23 cellular contexts compared by ENCODE assay signal in genomic region chr2:67453365-67453764, GRCh38. TPM values are rescaled to one million over a fixed set of nuclear protein-coding genes. Genes with fewer than 3 reads are reported as not detected.
DNase-seq lines count a peak whose midpoint lies in the region; ATAC-seq and TF ChIP-seq lines count a peak whose summit lies in the region.
"Had no signal": no experiment of that assay in that cellular context is flagged by ENCODE, and none has a peak within 500 bp of the region (broad histone marks: within the 10 kb centered on the region; RNA-seq: fewer than 3 reads in every experiment).

No MANE protein-coding gene starts in this region.

- H3K4me1 ChIP-seq in fibroblast of lung (ENCODE audit: control insufficient read depth, extremely low read depth, insufficient read depth, low read length) (no peaks in the 10 kb centered on the region), trophoblast cell (ENCODE audit: control insufficient read depth in 1 of 2, insufficient read depth in 2 of 2, low read length in 2 of 2) (peaks cover 0 to 4% of the 10 kb centered on the region in 2 experiments)

- H4K20me1 ChIP-seq in fibroblast of lung (ENCODE audit: control insufficient read depth, extremely low read depth, insufficient read depth, low read length) = no peaks in the 10 kb centered on the region

- H3K79me2 ChIP-seq in fibroblast of lung (ENCODE audit: control insufficient read depth, insufficient read depth, low read length) (no peaks in the 10 kb centered on the region), trophoblast cell (ENCODE audit: control insufficient read depth, insufficient read depth, low read length, poor library complexity) (no peaks in the 10 kb centered on the region)

- H3K4me2 ChIP-seq in fibroblast of lung (ENCODE audit: extremely low read depth, insufficient read depth, low read length) (no peak overlapping the region), trophoblast cell (ENCODE audit: low read length) (no peak overlapping the region)
- H3K4me2 ChIP-seq: KMS-11 had no signal

- ATAC-seq in stimulated activated naive CD8-positive, alpha-beta T cell treated with anti-CD3 and anti-CD28 coated beads, Interleukin-15, amount 100 ng/mL, for 72 hours = no peak
- ATAC-seq: natural killer cell, pancreas, right lobe of liver had no signal

- H3K4me3 Mint-ChIP-seq in stimulated activated naive CD8-positive, alpha-beta T cell treated with anti-CD3 and anti-CD28 coated beads, Interleukin-15, amount 100 ng/mL, for 72 hours = no peak overlapping the region
- no peak overlapping the region for H3K4me3 Mint-ChIP-seq in activated CD4-positive, alpha-beta memory T cell treated with anti-CD3 and anti-CD28 coated beads for 36 hours
- H3K4me3 Mint-ChIP-seq: CD4-positive, alpha-beta memory T cell; H9; natural killer cell had no signal

- POLR2A ChIA-PET in activated CD4-positive, alpha-beta memory T cell treated with anti-CD3 and anti-CD28 coated beads for 36 hours (lab: Charles Lee) = no interaction called here

- H3K36me3 ChIP-seq in fibroblast of lung (ENCODE audit: control insufficient read depth, insufficient read depth, low read length) (no peaks in the 10 kb centered on the region), trophoblast cell (ENCODE audit: control insufficient read depth in 1 of 2, insufficient read depth in 2 of 2, low read length in 2 of 2) (no peaks in the 10 kb centered on the region)
- H3K36me3 ChIP-seq: pancreas, right lobe of liver had no signal

- no peak overlapping the region for H3K4ac ChIP-seq in trophoblast cell (ENCODE audit: low read depth, low read length)

- H3K18ac ChIP-seq in trophoblast cell (ENCODE audit: low read length) = no peak overlapping the region

- no peak overlapping the region for H2BK120ac ChIP-seq in trophoblast cell (ENCODE audit: insufficient read depth, low read length, poor library complexity)

- H4K91ac ChIP-seq in trophoblast cell (ENCODE audit: low read depth, low read length) = no peak overlapping the region

- H3K27me3 ChIP-seq in fibroblast of lung (ENCODE audit: control insufficient read depth, insufficient read depth, low read length) = no peaks in the 10 kb centered on the region
- no peaks in the 10 kb centered on the region for H3K27me3 ChIP-seq in trophoblast cell (ENCODE audit: insufficient read depth, low read length)
- H3K27me3 ChIP-seq: pancreas, right lobe of liver had no signal

- no peak for TF ChIP-seq CTCF in fibroblast of lung (conservative IDR thresholded peaks at IDR 0.05 in 1 of 2, IDR thresholded peaks at IDR 0.05 in 1 of 2; ENCODE audit: low read depth in 1 of 2, low read length in 2 of 2)

- no peak overlapping the region for H4K12ac ChIP-seq in trophoblast cell (ENCODE audit: low read depth, low read length)

- H3K27ac ChIP-seq in fibroblast of lung (ENCODE audit: insufficient read depth, low read length) = no peak overlapping the region
- peak overlapping the region; percentile 34 for H3K27ac ChIP-seq in trophoblast cell (ENCODE audit: low read depth, low read length)
- H3K27ac ChIP-seq: KMS-11, pancreas, right lobe of liver, VCaP had no signal

- no peak overlapping the region for H2BK12ac ChIP-seq in trophoblast cell (ENCODE audit: low read length)

- H2BK5ac ChIP-seq in trophoblast cell (ENCODE audit: low read depth, low read length, poor library complexity) = no peak overlapping the region

- no peak overlapping the region for H2AK5ac ChIP-seq in trophoblast cell (ENCODE audit: low read length)

- H3K4me1 Mint-ChIP-seq in stimulated activated naive CD8-positive, alpha-beta T cell treated with anti-CD3 and anti-CD28 coated beads, Interleukin-15, amount 100 ng/mL, for 72 hours = no peaks in the 10 kb centered on the region
- no peaks in the 10 kb centered on the region for H3K4me1 Mint-ChIP-seq in activated CD4-positive, alpha-beta memory T cell treated with anti-CD3 and anti-CD28 coated beads for 36 hours (ENCODE audit: low read depth)
- H3K4me1 Mint-ChIP-seq: CD4-positive, alpha-beta memory T cell; natural killer cell had no signal

- DNase-seq in ELR (ENCODE audit: low read depth) (peak; percentile 70), T1000 (lab: John Stamatoyannopoulos, UW) (peak; percentile 9), fibroblast of lung (ENCODE audit: low read depth in 2 of 2) (peak; percentile 48 to 69), trophoblast cell (peak; percentile 26 to 52), HUDEP-2 (lab: John Stamatoyannopoulos, UW; ENCODE audit: unreplicated experiment in 76 of 76) (no peak)
- DNase-seq in central memory CD4-positive, alpha-beta T cell = no peak
- no peak for DNase-seq in stimulated activated naive CD8-positive, alpha-beta T cell treated with anti-CD3 and anti-CD28 coated beads, Interleukin-15, amount 100 ng/mL, for 72 hours
- DNase-seq in activated CD4-positive, alpha-beta memory T cell treated with anti-CD3 and anti-CD28 coated beads for 36 hours = no peak
- DNase-seq: activated gamma-delta T cell treated with Interleukin-2 at 50 U/mL for 16 hours; amygdala; CD4-positive, alpha-beta memory T cell; effector CD8-positive, alpha-beta T cell; H9; hippocampal formation; mesendoderm; natural killer cell; NCI-H1048; NCI-H2029 treated with DMSO at 0.1 percent for 48 hours; pancreas; right lobe of liver; T-helper 2 cell had no signal

- H3K9me3 Mint-ChIP-seq in stimulated activated naive CD8-positive, alpha-beta T cell treated with anti-CD3 and anti-CD28 coated beads, Interleukin-15, amount 100 ng/mL, for 72 hours = no peaks in the 10 kb centered on the region
- no peaks in the 10 kb centered on the region for H3K9me3 Mint-ChIP-seq in activated CD4-positive, alpha-beta memory T cell treated with anti-CD3 and anti-CD28 coated beads for 36 hours
- H3K9me3 Mint-ChIP-seq: H9, natural killer cell had no signal

- intact Hi-C loops in activated CD4-positive, alpha-beta memory T cell treated with anti-CD3 and anti-CD28 coated beads for 36 hours (cut with micrococcal nuclease) = no loop called here

- H3K27me3 Mint-ChIP-seq in stimulated activated naive CD8-positive, alpha-beta T cell treated with anti-CD3 and anti-CD28 coated beads, Interleukin-15, amount 100 ng/mL, for 72 hours = no peaks in the 10 kb centered on the region
- H3K27me3 Mint-ChIP-seq in activated CD4-positive, alpha-beta memory T cell treated with anti-CD3 and anti-CD28 coated beads for 36 hours = no peaks in the 10 kb centered on the region

- no peak overlapping the region for H3K14ac ChIP-seq in trophoblast cell (ENCODE audit: low read length)

- no peak overlapping the region for H4K8ac ChIP-seq in trophoblast cell (ENCODE audit: low read depth, low read length)

- H3K27ac Mint-ChIP-seq in stimulated activated naive CD8-positive, alpha-beta T cell treated with anti-CD3 and anti-CD28 coated beads, Interleukin-15, amount 100 ng/mL, for 72 hours = no peak overlapping the region
- no peak overlapping the region for H3K27ac Mint-ChIP-seq in activated CD4-positive, alpha-beta memory T cell treated with anti-CD3 and anti-CD28 coated beads for 36 hours
- H3K27ac Mint-ChIP-seq: CD4-positive, alpha-beta memory T cell; H9; natural killer cell had no signal

- H3K9ac ChIP-seq in fibroblast of lung (ENCODE audit: insufficient read depth, low read length) = no peak overlapping the region
- H3K9ac ChIP-seq in trophoblast cell (ENCODE audit: low read length) = no peak overlapping the region
- H3K9ac ChIP-seq: KMS-11 had no signal

- H3K79me1 ChIP-seq in trophoblast cell (ENCODE audit: low read length) = peaks cover 10% of the 10 kb centered on the region

- no peak overlapping the region for H3K23ac ChIP-seq in trophoblast cell (ENCODE audit: low read length)

- no CpG with 5 or more reads among the region's 2 CpGs for WGBS in trophoblast cell (ENCODE audit: extremely low coverage, insufficient coverage, insufficient read length)

- H3K9me3 ChIP-seq in fibroblast of lung (ENCODE audit: control insufficient read depth, insufficient read depth, low read depth, low read length) = no peaks in the 10 kb centered on the region
- no peaks in the 10 kb centered on the region for H3K9me3 ChIP-seq in trophoblast cell (ENCODE audit: insufficient read depth, low read depth, low read length)
- H3K9me3 ChIP-seq: pancreas, right lobe of liver had no signal

- CTCF ChIA-PET in activated CD4-positive, alpha-beta memory T cell treated with anti-CD3 and anti-CD28 coated beads for 36 hours (lab: Charles Lee) = no interaction called here

- H3K4me3 ChIP-seq in fibroblast of lung (replicated peaks in 1 of 4; ENCODE audit: control extremely low read depth in 1 of 4, insufficient read depth in 1 of 4, low read depth in 3 of 4, low read length in 4 of 4) = no peak overlapping the region
- H3K4me3 ChIP-seq in trophoblast cell (ENCODE audit: low read depth, low read length) = no peak overlapping the region
- H3K4me3 ChIP-seq: pancreas, right lobe of liver had no signal

- no peak overlapping the region for H2AFZ ChIP-seq in fibroblast of lung (ENCODE audit: low read length)
- H2AFZ ChIP-seq in trophoblast cell (ENCODE audit: insufficient read depth, low read length, poor library complexity) = no peak overlapping the region

- H3K36me3 Mint-ChIP-seq in activated CD4-positive, alpha-beta memory T cell treated with anti-CD3 and anti-CD28 coated beads for 36 hours = no peaks in the 10 kb centered on the region
- H3K36me3 Mint-ChIP-seq: CD4-positive, alpha-beta memory T cell; natural killer cell had no signal

RNA-seq across cellular contexts. Expression of gene ETAA1, which starts 56.2 kb away (rescaled TPM):
- 19.2 and 19.3 TPM in 2 replicates for total RNA-seq in fibroblast of lung
- polyA plus RNA-seq in fibroblast of lung = 14.0 and 14.1 TPM in 2 replicates
- polyA plus RNA-seq in fibroblast of lung (2012) = 7.6 and 8.2 TPM in 2 replicates
- polyA minus RNA-seq in fibroblast of lung (ENCODE audit: low replicate concordance) = 0.19 and 0.39 TPM in 2 replicates
- polyA plus RNA-seq in trophoblast cell (2013) = 7.8 and 8.3 TPM in 2 replicates
- 10 to 100 TPM; 10.8 to 11.7 TPM for total RNA-seq in activated CD4-positive, alpha-beta memory T cell treated with anti-CD3 and anti-CD28 coated beads for 36 hours

Comparison
In these comparisons a context has a peak if more than half of its experiments do, and no peak if none do; other contexts are left out.
1. DNase-seq: peak in ELR (single experiment), T1000 (single experiment), fibroblast of lung (2 of 2) and trophoblast cell (2 of 2); none in central memory CD4-positive, alpha-beta T cell (single experiment), stimulated activated naive CD8-positive, alpha-beta T cell treated with anti-CD3 and anti-CD28 coated beads, Interleukin-15, amount 100 ng/mL, for 72 hours (0 of 2), HUDEP-2 (0 of 76) and activated CD4-positive, alpha-beta memory T cell treated with anti-CD3 and anti-CD28 coated beads for 36 hours (single experiment).